16 cellular contexts compared by ENCODE assay signal in the genomic region with DNA sequence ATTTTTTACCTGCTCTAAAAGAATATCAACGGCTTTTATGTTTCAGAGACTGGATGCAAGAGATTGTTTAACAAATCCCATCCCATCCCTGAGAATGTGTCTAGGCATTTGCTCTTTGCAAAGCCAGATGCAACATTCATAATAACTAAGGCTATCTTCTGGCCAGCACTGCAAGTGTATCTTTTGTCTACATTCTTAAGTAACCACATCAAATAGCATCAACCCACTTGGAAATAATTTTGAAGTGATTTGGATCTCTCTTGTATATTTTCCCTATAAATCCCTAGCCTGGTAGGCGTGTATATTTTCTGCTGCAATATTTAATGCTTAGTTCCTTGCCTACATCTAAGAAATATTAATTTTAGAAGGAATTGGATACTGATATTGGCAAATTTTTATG.
A peak's percentile ranks its signal among the peaks of the same experiment; 100 is the strongest.
DNase-seq lines count a peak whose midpoint lies in the region; ATAC-seq and TF ChIP-seq lines count a peak whose summit lies in the region.
"Had no signal": no experiment of that assay in that cellular context is flagged by ENCODE, and none has a peak within 500 bp of the region (broad histone marks: within the 10 kb centered on the region; RNA-seq: fewer than 3 reads in every experiment).

No MANE protein-coding gene starts in this region.

- no peaks in the 10 kb centered on the region for H3K9me2 ChIP-seq in HCT116 (ENCODE audit: insufficient read depth)

- H2AFZ ChIP-seq in HCT116 (ENCODE audit: low read depth, low read length, poor library complexity, severe bottlenecking): no peak overlapping the region

- H3K4me2 ChIP-seq in HCT116 (ENCODE audit: low read length): peak overlapping the region; percentile 49

- no peaks in the 10 kb centered on the region for H3K27me3 ChIP-seq in HCT116 (ENCODE audit: insufficient read depth, low read length)

- H3K4me3 ChIP-seq in AG04449 (ENCODE audit: low read depth, low read length): no peak overlapping the region
- no peak overlapping the region for H3K4me3 ChIP-seq in HCT116 (replicated peaks in 1 of 2; ENCODE audit: low read depth in 1 of 2, low read length in 2 of 2)
- H3K4me3 ChIP-seq in fibroblast of villous mesenchyme (ENCODE audit: low read depth, low read length): no peak overlapping the region

- no peak for TF ChIP-seq POLR2A in HCT116 (IDR thresholded peaks at IDR 0.05; ENCODE audit: borderline replicate concordance, extremely low read depth, insufficient read depth, insufficient read length)

- TF ChIP-seq RAD21 in HCT116 (IDR thresholded peaks at IDR 0.05; ENCODE audit: low read depth): no peak

- TF ChIP-seq CTCF in AG04449 (IDR thresholded peaks at IDR 0.05; ENCODE audit: insufficient read depth, low read length, missing control alignments): no peak
- no peak for TF ChIP-seq CTCF in HCT116 (IDR thresholded peaks at IDR 0.05 in 2 of 3, conservative IDR thresholded peaks at IDR 0.05 in 1 of 3; ENCODE audit: borderline replicate concordance in 1 of 3, insufficient read depth in 1 of 3, low read depth in 2 of 3, low read length in 2 of 3)
- no peak for TF ChIP-seq CTCF in fibroblast of villous mesenchyme (IDR thresholded peaks at IDR 0.05; ENCODE audit: insufficient read depth, low read depth, low read length)

- H3K27ac ChIP-seq in HCT116 (ENCODE audit: low read depth, low read length): no peak overlapping the region

- no peaks in the 10 kb centered on the region for H3K36me3 ChIP-seq in HCT116 (ENCODE audit: control insufficient read depth in 1 of 2, insufficient read depth in 2 of 2, low read length in 2 of 2)

- no peaks in the 10 kb centered on the region for H3K79me2 ChIP-seq in HCT116 (ENCODE audit: insufficient read depth, low read length)

- no peaks in the 10 kb centered on the region for H3K9me3 ChIP-seq in HCT116 (ENCODE audit: control insufficient read depth in 1 of 2, insufficient read depth in 1 of 2, low read depth in 1 of 2, low read length in 2 of 2)
- H3K9me3 ChIP-seq: Caco-2 had no signal

- CTCF ChIA-PET in AG04449 (lab: Yijun Ruan, JAX) (interaction anchor here (1.4 to 1.8 kb wide), 2 partner anchors 14 to 72 kb away, joined by 4 read pairs; partner anchors contain the start of gene CENPV), HCT116 (lab: Charles Lee) (no interaction called here)

- POLR2A ChIA-PET in AG04449 (lab: Yijun Ruan, JAX) (interaction anchor here (1.5 kb wide), 1 partner anchor 8 kb away, joined by 6 read pairs; no protein-coding TSS in a partner anchor), HCT116 (lab: Charles Lee) (no interaction called here)

- no TSS peak for BruUV-seq in HCT116 (replicated peaks; lab: Mats Ljungman, UMichigan)

- H3K9ac ChIP-seq in HCT116 (ENCODE audit: low read length): no peak overlapping the region

- peaks cover 49 to 60% of the 10 kb centered on the region in 2 experiments for H3K4me1 ChIP-seq in HCT116 (ENCODE audit: control insufficient read depth in 1 of 2, insufficient read depth in 2 of 2, low read length in 2 of 2)

- H4K20me1 ChIP-seq in HCT116 (ENCODE audit: insufficient read depth): no peaks in the 10 kb centered on the region

- intact Hi-C loops in HCT116 (cut with micrococcal nuclease): no loop called here

- DNase-seq in AG04449 (ENCODE audit: low read depth, low spot score) (peak; percentile 64), HCT116 (ENCODE audit: low read depth, low spot score) (no peak), amniotic stem cell (lab: John Stamatoyannopoulos, UW) (peak; percentile 23), fibroblast of villous mesenchyme (ENCODE audit: low read depth) (peak; percentile 93), NCI-H2029 (lab: John Stamatoyannopoulos, UW) (no peak), cerebellar nuclear complex (lab: John Stamatoyannopoulos, UW) (no peak), MV-4-11 (lab: John Stamatoyannopoulos, UW) (no peak)
- DNase-seq: activated naive CD4-positive, alpha-beta T cell treated with anti-CD3 and anti-CD28 coated beads, Interleukin-2, amount 50 U/mL, for 16 hours; Caco-2; effector CD4-positive, alpha-beta T cell; KBM-7; NCI-H1092; NCI-H69; OCI-M1; stimulated activated CD4-positive, alpha-beta T cell treated with anti-CD3 and anti-CD28 coated beads, Interleukin-4, amount 100 ng/mL, for 1 hour had no signal

- ATAC-seq in HCT116 (no peak), GM21786 (IDR thresholded peaks at IDR 0.05; ENCODE audit: unreplicated experiment) (no peak)

- RAD21 ChIA-PET in HCT116 (lab: Charles Lee; ENCODE audit: low non-redundant PET in 1 of 2, low total read pairs in 2 of 2, uncharacterized antibody in 2 of 2, unreplicated experiment in 2 of 2): interaction anchor here in 1 of 2 experiments (1.1 kb wide), 1 partner anchor 57 kb away, joined by 3 read pairs; no protein-coding TSS in a partner anchor

TF ChIP-seq in HCT116, 20 proteins besides CTCF, POLR2A, EP300 and RAD21:
- TF ChIP-seq TCF7L2 (IDR thresholded peaks at IDR 0.05; ENCODE audit: borderline replicate concordance, extremely low read depth, insufficient read depth, insufficient read length): no peak
- no peak for TF ChIP-seq POLR2AphosphoS5 (IDR thresholded peaks at IDR 0.05; ENCODE audit: low read depth, low read length)
- TF ChIP-seq EGR1 (IDR thresholded peaks at IDR 0.05; ENCODE audit: low read depth): no peak
- no peak for TF ChIP-seq CEBPB (IDR thresholded peaks at IDR 0.05; ENCODE audit: low read depth)
- TF ChIP-seq EZH2phosphoT487 (IDR thresholded peaks at IDR 0.05; ENCODE audit: borderline replicate concordance): no peak
- no peak for TF ChIP-seq CBX3 (IDR thresholded peaks at IDR 0.05; ENCODE audit: low read depth)
- no peak for TF ChIP-seq SIN3A (IDR thresholded peaks at IDR 0.05; ENCODE audit: low read depth)

Comparison
In these comparisons a context has a peak if more than half of its experiments do, and no peak if none do; other contexts are left out.
1. DNase-seq: peak in AG04449 (single experiment), amniotic stem cell (single experiment) and fibroblast of villous mesenchyme (single experiment); none in HCT116 (single experiment), NCI-H2029 (single experiment), cerebellar nuclear complex (0 of 2) and MV-4-11 (single experiment).